In genomic region chr9:8943392-8943791, GRCh38 we compare ENCODE assay signal across 9 cellular contexts.
"Had no signal": no experiment of that assay in that cellular context is flagged by ENCODE, and none has a peak within 500 bp of the region (broad histone marks: within the 10 kb centered on the region; RNA-seq: fewer than 3 reads in every experiment).

No MANE protein-coding gene starts in this region.

- H3K4me3 ChIP-seq: GM23248, HAP-1 had no signal

- H3K36me3 ChIP-seq: HAP-1 had no signal

- ATAC-seq: HCT116, HepG2 had no signal

- H3K4me3 Mint-ChIP-seq: HFFc6, IgD-negative memory B cell had no signal

- H3K27ac ChIP-seq: GM23248, HL-60 had no signal

- H3K4me1 Mint-ChIP-seq: IgD-negative memory B cell had no signal

- H3K36me3 Mint-ChIP-seq: IgD-negative memory B cell had no signal

- FAIRE-seq: HepG2 had no signal

- H3K27ac Mint-ChIP-seq: HFFc6, IgD-negative memory B cell had no signal

- DNase-seq: GM23248, GOT3, H7, HFFc6 had no signal

- H3K9me3 ChIP-seq: HAP-1 had no signal

- H3K27me3 Mint-ChIP-seq: IgD-negative memory B cell had no signal
